Comparison of ENCODE assay signal across 19 cellular contexts in genomic region chr2:164069542-164069941, GRCh38.
DNase-seq lines count a peak whose midpoint lies in the region; ATAC-seq and TF ChIP-seq lines count a peak whose summit lies in the region.
"Had no signal": no experiment of that assay in that cellular context is flagged by ENCODE, and none has a peak within 500 bp of the region (broad histone marks: within the 10 kb centered on the region; RNA-seq: fewer than 3 reads in every experiment).

No MANE protein-coding gene starts in this region.

- peak; percentile 48 for ATAC-seq in WTC11
- peak; percentile 41 for ATAC-seq in lung (ENCODE audit: insufficient read depth, low FRiP score)
- no peak for ATAC-seq in GM21717 (IDR thresholded peaks at IDR 0.05; ENCODE audit: unreplicated experiment)
- no peak for ATAC-seq in HG03571 (IDR thresholded peaks at IDR 0.05; ENCODE audit: unreplicated experiment)

- POLR2A ChIA-PET in WTC11 (lab: Charles Lee), result no interaction called here

- H3K4me3 Mint-ChIP-seq in WTC11, result no peak overlapping the region
- H3K4me3 Mint-ChIP-seq: B cell; CD4-positive, alpha-beta T cell; IgD-negative memory B cell had no signal

- H3K27me3 ChIP-seq in lung (ENCODE audit: control insufficient read depth, insufficient read depth), result no peaks in the 10 kb centered on the region

- H3K9me3 ChIP-seq in lung (ENCODE audit: control insufficient read depth in 2 of 2, insufficient read depth in 1 of 2, low read length in 1 of 2), result no peaks in the 10 kb centered on the region

- CTCF ChIA-PET in WTC11 (lab: Charles Lee), result no interaction called here

- no peaks in the 10 kb centered on the region for H3K36me3 ChIP-seq in lung (ENCODE audit: control insufficient read depth in 2 of 2, insufficient read depth in 2 of 2, low read length in 2 of 2)

- TF ChIP-seq CTCF in WTC11 (IDR thresholded peaks at IDR 0.05) (no peak), lung (IDR thresholded peaks at IDR 0.05; ENCODE audit: control extremely low read depth, extremely low read depth) (no peak), foreskin fibroblast (IDR thresholded peaks at IDR 0.05; ENCODE audit: low read depth, low read length) (no peak)

- H3K4me1 ChIP-seq in lung (ENCODE audit: control insufficient read depth in 2 of 2, insufficient read depth in 2 of 2, low read length in 2 of 2), result no peaks in the 10 kb centered on the region

- no peaks in the 10 kb centered on the region for H3K27me3 Mint-ChIP-seq in WTC11 (ENCODE audit: low read depth)
- H3K27me3 Mint-ChIP-seq: B cell; CD4-positive, alpha-beta T cell; IgD-negative memory B cell had no signal

- WGBS in lung, 2 donors, result 52 to 82% methylated on average over 1 of the region's 1 CpG

- H3K4me3 ChIP-seq in lung, result no peak overlapping the region
- H3K4me3 ChIP-seq in foreskin fibroblast (ENCODE audit: low read depth in 1 of 2, low read length in 2 of 2), result no peak overlapping the region
- H3K4me3 ChIP-seq: PC-9, SK-N-MC had no signal

- H3K36me3 Mint-ChIP-seq in WTC11, result no peaks in the 10 kb centered on the region
- H3K36me3 Mint-ChIP-seq: IgD-negative memory B cell had no signal

- H3K27ac Mint-ChIP-seq in WTC11, result no peak overlapping the region
- H3K27ac Mint-ChIP-seq: B cell; CD4-positive, alpha-beta T cell; IgD-negative memory B cell had no signal

- H3K9me3 Mint-ChIP-seq in WTC11, result no peaks in the 10 kb centered on the region

- no peak overlapping the region for H3K27ac ChIP-seq in lung (ENCODE audit: low read depth in 1 of 2, low read length in 1 of 2)
- H3K27ac ChIP-seq: PC-9, SK-N-MC had no signal

- H3K4me1 Mint-ChIP-seq in WTC11, result peaks cover 19% of the 10 kb centered on the region
- H3K4me1 Mint-ChIP-seq: B cell, IgD-negative memory B cell had no signal

- DNase-seq in Ammon's horn (ENCODE audit: low spot score), result peak; percentile 8
- peak; percentile 17 for DNase-seq in DMS153 treated with DMSO at 0.1 percent for 48 hours (lab: John Stamatoyannopoulos, UW; ENCODE audit: unreplicated experiment)
- no peak for DNase-seq in WTC11 (ENCODE audit: low spot score)
- DNase-seq in lung (ENCODE audit: low spot score), result no peak
- no peak for DNase-seq in foreskin fibroblast
- DNase-seq: ACHN; CD4-positive, alpha-beta T cell; GOT3; MV-4-11; NCI-H187; NCI-H2171; NCI-H526; PC-9; T-helper 1 cell had no signal

TF ChIP-seq in WTC11, 78 proteins besides CTCF, POLR2A, EP300 and RAD21:
- TF ChIP-seq ERG (CRISPR knock-in tag; IDR thresholded peaks at IDR 0.05), result no peak
- no peak for TF ChIP-seq TEAD1 (CRISPR knock-in tag; IDR thresholded peaks at IDR 0.05)
- TF ChIP-seq CREB1 (CRISPR knock-in tag; IDR thresholded peaks at IDR 0.05), result no peak
- TF ChIP-seq, protein P1, sequence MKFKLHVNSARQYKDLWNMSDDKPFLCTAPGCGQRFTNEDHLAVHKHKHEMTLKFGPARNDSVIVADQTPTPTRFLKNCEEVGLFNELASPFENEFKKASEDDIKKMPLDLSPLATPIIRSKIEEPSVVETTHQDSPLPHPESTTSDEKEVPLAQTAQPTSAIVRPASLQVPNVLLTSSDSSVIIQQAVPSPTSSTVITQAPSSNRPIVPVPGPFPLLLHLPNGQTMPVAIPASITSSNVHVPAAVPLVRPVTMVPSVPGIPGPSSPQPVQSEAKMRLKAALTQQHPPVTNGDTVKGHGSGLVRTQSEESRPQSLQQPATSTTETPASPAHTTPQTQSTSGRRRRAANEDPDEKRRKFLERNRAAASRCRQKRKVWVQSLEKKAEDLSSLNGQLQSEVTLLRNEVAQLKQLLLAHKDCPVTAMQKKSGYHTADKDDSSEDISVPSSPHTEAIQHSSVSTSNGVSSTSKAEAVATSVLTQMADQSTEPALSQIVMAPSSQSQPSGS (CRISPR knock-in tag; IDR thresholded peaks at IDR 0.05; ENCODE audit: borderline replicate concordance, low read depth), result no peak
- TF ChIP-seq ZNF396 (CRISPR knock-in tag; IDR thresholded peaks at IDR 0.05; ENCODE audit: borderline replicate concordance), result no peak
- TF ChIP-seq ZNF219 (CRISPR knock-in tag; IDR thresholded peaks at IDR 0.05; ENCODE audit: borderline replicate concordance), result no peak
- no peak for TF ChIP-seq E2F5 (CRISPR knock-in tag; IDR thresholded peaks at IDR 0.05)
- TF ChIP-seq SOX15 (CRISPR knock-in tag; IDR thresholded peaks at IDR 0.05), result no peak
- no peak for TF ChIP-seq FOXP1 (CRISPR knock-in tag; IDR thresholded peaks at IDR 0.05; ENCODE audit: borderline replicate concordance)

Comparison
In these comparisons a context has a peak if more than half of its experiments do, and no peak if none do; other contexts are left out.
1. DNase-seq: peak in Ammon's horn (single experiment) and DMS153 treated with DMSO at 0.1 percent for 48 hours (single experiment); none in WTC11 (single experiment), lung (single experiment) and foreskin fibroblast (0 of 2).
2. ATAC-seq: peak in WTC11 (single experiment) and lung (single experiment); none in GM21717 (single experiment) and HG03571 (single experiment).